ENCODE assay signal across 9 cellular contexts in genomic region chr12:22477166-22477893, GRCh38.
DNase-seq lines count a peak whose midpoint lies in the region; ATAC-seq, FAIRE-seq and TF ChIP-seq lines count a peak whose summit lies in the region.
"Had no signal": no experiment of that assay in that cellular context is flagged by ENCODE, and none has a peak within 500 bp of the region (broad histone marks: within the 10 kb centered on the region; RNA-seq: fewer than 3 reads in every experiment).

No MANE protein-coding gene starts in this region.

- DNase-seq in EL (peak; percentile 89), M059J (ENCODE audit: low read depth) (peak; percentile 12), chondrocyte (ENCODE audit: low spot score) (no peak), omental fat pad (ENCODE audit: low spot score) (no peak), GM12891 (ENCODE audit: insufficient read length, low spot score) (no peak), COLO668 (lab: John Stamatoyannopoulos, UW; ENCODE audit: unreplicated experiment) (no peak), GM10248 (ENCODE audit: extremely low spot score) (no peak)
- DNase-seq: activated T-cell treated with anti-CD3 and anti-CD28 coated beads, Interleukin-2, amount 50 U/mL, for 4 hours; cortex of kidney had no signal

- H3K36me3 Mint-ChIP-seq in chondrocyte (ENCODE audit: low read depth), result peaks cover 8% of the 10 kb centered on the region

- no peaks in the 10 kb centered on the region for H3K9me3 Mint-ChIP-seq in chondrocyte (ENCODE audit: low read depth)
- H3K9me3 Mint-ChIP-seq: activated T-cell treated with anti-CD3 and anti-CD28 coated beads, Interleukin-2, amount 50 U/mL, for 4 hours had no signal

- POLR2A ChIA-PET in GM10248 (lab: Yijun Ruan, JAX), result no interaction called here

- no peak for TF ChIP-seq POLR2A in GM12891 (IDR thresholded peaks at IDR 0.05; ENCODE audit: low read depth, low read length)

- no peak for FAIRE-seq in GM12891 (lab: Jason Lieb, UNC)

- peak; percentile 66 for ATAC-seq in omental fat pad (ENCODE audit: low FRiP score)
- ATAC-seq: activated T-cell treated with anti-CD3 and anti-CD28 coated beads, Interleukin-2, amount 50 U/mL, for 4 hours had no signal

- peak overlapping the region; percentile 8 for H3K4me3 Mint-ChIP-seq in chondrocyte (ENCODE audit: unreplicated experiment)
- H3K4me3 Mint-ChIP-seq: activated T-cell treated with anti-CD3 and anti-CD28 coated beads, Interleukin-2, amount 50 U/mL, for 4 hours had no signal

- H3K4me1 Mint-ChIP-seq in chondrocyte (ENCODE audit: low read depth), result peaks cover 45% of the 10 kb centered on the region

- H3K27ac Mint-ChIP-seq in chondrocyte (ENCODE audit: unreplicated experiment), result peak overlapping the region; percentile 81

- no peaks in the 10 kb centered on the region for H3K27me3 Mint-ChIP-seq in chondrocyte (ENCODE audit: low read depth)

- CTCF ChIA-PET in GM10248 (lab: Yijun Ruan, JAX), result interaction anchor here (2.7 kb wide), 1 partner anchor 18 kb away, joined by 10 read pairs; no protein-coding TSS in a partner anchor

- TF ChIP-seq CTCF in chondrocyte (IDR thresholded peaks at IDR 0.05) (peak; percentile 40), omental fat pad (IDR thresholded peaks at IDR 0.05) (no peak), GM10248 (IDR thresholded peaks at IDR 0.05; ENCODE audit: control extremely low read depth, extremely low read depth, low read depth, missing control alignments) (no peak)

TF ChIP-seq in GM12891, 5 proteins besides CTCF, POLR2A, EP300 and RAD21:
- TF ChIP-seq POLR2AphosphoS5 (IDR thresholded peaks at IDR 0.05; ENCODE audit: low read depth, low read length), result no peak
- TF ChIP-seq POU2F2 (IDR thresholded peaks at IDR 0.05; ENCODE audit: low read depth, low read length), result no peak
- no peak for TF ChIP-seq PAX5 (IDR thresholded peaks at IDR 0.05; ENCODE audit: insufficient read depth, low read length, severe bottlenecking)
- TF ChIP-seq SPI1 (IDR thresholded peaks at IDR 0.05; ENCODE audit: low read depth, low read length), result no peak
- TF ChIP-seq TAF1 (IDR thresholded peaks at IDR 0.05; ENCODE audit: low read depth, low read length), result no peak
TF ChIP-seq in GM12891: peak in this region for 0.

Comparison
In these comparisons a context has a peak if more than half of its experiments do, and no peak if none do; other contexts are left out.
1. DNase-seq: peak in EL (single experiment) and M059J (single experiment); none in chondrocyte (single experiment), omental fat pad (single experiment), GM12891 (single experiment), COLO668 (single experiment) and GM10248 (single experiment).